27 cellular contexts compared by ENCODE assay signal in genomic region chr1:19814244-19814661, GRCh38. TPM values are rescaled to one million over a fixed set of nuclear protein-coding genes. Genes with fewer than 3 reads are reported as not detected.
DNase-seq lines count a peak whose midpoint lies in the region; ATAC-seq, FAIRE-seq and TF ChIP-seq lines count a peak whose summit lies in the region.
"Had no signal": no experiment of that assay in that cellular context is flagged by ENCODE, and none has a peak within 500 bp of the region (broad histone marks: within the 10 kb centered on the region; RNA-seq: fewer than 3 reads in every experiment).

No MANE protein-coding gene starts in this region.

- 20 to 68% (median 41%) methylated on average over 15 of the region's 15 CpGs for WGBS in small intestine, 3 donors

- H3K27ac ChIP-seq in SJCRH30 (no peak overlapping the region), small intestine (ENCODE audit: low read depth in 1 of 2, low read length in 1 of 2) (peak overlapping the region; percentile 92 to 93)
- H3K27ac ChIP-seq: parathyroid adenoma, testis, vagina had no signal

- H3K9me3 ChIP-seq in SJCRH30 (replicated peaks) (0 out of 2 replicates have a peak, but pooled peaks cover 4% of the 10 kb centered on the region), mucosa of descending colon (no peaks in the 10 kb centered on the region), small intestine (ENCODE audit: control insufficient read depth, low read depth) (no peaks in the 10 kb centered on the region)
- H3K9me3 ChIP-seq: testis, vagina had no signal

- FAIRE-seq in small intestine (lab: Jason Lieb, UNC) = no peak
- FAIRE-seq: G401.6 had no signal

- H3K27me3 ChIP-seq in SJCRH30 (no peaks in the 10 kb centered on the region), small intestine (ENCODE audit: control insufficient read depth in 2 of 2, insufficient read depth in 2 of 2, low read length in 2 of 2) (no peaks in the 10 kb centered on the region)
- H3K27me3 ChIP-seq: testis, vagina had no signal

- H3K36me3 ChIP-seq in SJCRH30 (no peaks in the 10 kb centered on the region), mucosa of descending colon (ENCODE audit: low read depth) (peaks cover 3% of the 10 kb centered on the region), small intestine (ENCODE audit: control insufficient read depth in 2 of 2, insufficient read depth in 2 of 2, low read length in 2 of 2) (no peaks in the 10 kb centered on the region)
- H3K36me3 ChIP-seq: vagina had no signal

- H3K4me1 ChIP-seq in SJCRH30 (peaks cover 37% of the 10 kb centered on the region), mucosa of descending colon (ENCODE audit: low read depth) (peaks cover 10% of the 10 kb centered on the region), small intestine (ENCODE audit: control insufficient read depth in 2 of 2, insufficient read depth in 1 of 2, low read depth in 1 of 2, low read length in 1 of 2) (peaks cover 0 to 2% of the 10 kb centered on the region in 2 donors)
- H3K4me1 ChIP-seq: parathyroid adenoma, vagina had no signal

- TF ChIP-seq CTCF in mucosa of descending colon (IDR thresholded peaks at IDR 0.05) (no peak), GM20000 (IDR thresholded peaks at IDR 0.05; ENCODE audit: extremely low read depth, missing control alignments) (no peak)

- DNase-seq in DMS53 (lab: John Stamatoyannopoulos, UW) (peak; percentile 72), DMS53 treated with DMSO at 0.1 percent for 48 hours (lab: John Stamatoyannopoulos, UW; ENCODE audit: unreplicated experiment) (no peak), SJCRH30 (peak; percentile 20 to 55), mucosa of descending colon (peak in 1 of 3 donors; percentile 49), small intestine (peak; percentile 40), GM20000 (ENCODE audit: low spot score) (no peak), AG20443 (ENCODE audit: low spot score) (no peak)
- no peak for DNase-seq in activated CD4-positive, alpha-beta T cell treated with anti-CD3 and anti-CD28 coated beads, Interleukin-2, amount 50 U/mL, for 1 hour
- DNase-seq: activated CD4-positive, alpha-beta T cell treated with anti-CD3 and anti-CD28 coated beads, Interleukin-2, amount 10 ng/mL, durations not matched to agents 24 days and 14 days; activated naive CD4-positive, alpha-beta T cell; activated T-cell treated with anti-CD3 and anti-CD28 coated beads, Interleukin-2, amount 50 U/mL, for 72 hours; CD4-positive, alpha-beta T cell; effector CD4-positive, alpha-beta T cell; H7; IMR-90; midbrain; NCI-H2227 treated with DMSO at 0.1 percent for 48 hours; nephron progenitor cell; stimulated activated naive CD4-positive, alpha-beta T cell treated with Interleukin-2 at 50 U/mL for 16 hours; testis had no signal

- intact Hi-C loops in mucosa of descending colon (cut with DNase I, micrococcal nuclease) = loop anchor here in 1 of 2 donors (10.0 kb wide), 1 partner anchor 51 kb away; no protein-coding TSS in a partner anchor

- H3K4me3 ChIP-seq in SJCRH30 = no peak overlapping the region; the same call in 1 of the 2 replicates
- peak overlapping the region; percentile 48 for H3K4me3 ChIP-seq in mucosa of descending colon
- H3K4me3 ChIP-seq in small intestine (ENCODE audit: low read depth in 1 of 2, low read length in 2 of 2) = peak overlapping the region; percentile 8 to 82
- H3K4me3 ChIP-seq: testis, vagina had no signal

- peak; percentile 2 for ATAC-seq in mucosa of descending colon
- ATAC-seq: activated T-cell treated with anti-CD3 and anti-CD28 coated beads, Interleukin-2, amount 50 U/mL, for 72 hours; sciatic nerve; SK-N-SH treated with all-trans-retinoic acid at 6 μM for 48 hours had no signal

RNA-seq across cellular contexts. Expression of gene RNF186, which starts 0.8 kb away (rescaled TPM):
- total RNA-seq in SJCRH30 (2014; rRNA removed; shearing (Covaris generic)) = 0.73 and 0.86 TPM in 2 replicates
- total RNA-seq in mucosa of descending colon = 10 to 100 TPM; 15.1 to 42.6 (median 41.0) TPM
- polyA plus RNA-seq in small intestine = 100 to 1,000 TPM in 2 of 3 donors, 10 to 100 TPM in 1; 47.0 to 257 (median 162) TPM
- total RNA-seq: activated CD4-positive, alpha-beta T cell treated with anti-CD3 and anti-CD28 coated beads, Interleukin-2, amount 10 ng/mL, durations not matched to agents 24 days and 14 days; activated T-cell treated with anti-CD3 and anti-CD28 coated beads, Interleukin-2, amount 50 U/mL, for 72 hours; CD4-positive, alpha-beta T cell; cerebellum; H7; IMR-90; sciatic nerve; T-helper 2 cell treated with Interferon-gamma antibody and Interleukin-4, amounts not matched to agents 100 ng/mL and 5 ng/mL, for 36 hours; vagina had no signal
- polyA plus RNA-seq: IMR-90 had no signal

RNA-seq across cellular contexts. Expression of gene TMCO4, which starts 14.5 kb away (rescaled TPM):
- total RNA-seq in SJCRH30 (2014; rRNA removed; shearing (Covaris generic)) = 17.7 and 18.0 TPM in 2 replicates
- total RNA-seq in mucosa of descending colon = 10 to 100 TPM; 27.9 to 42.8 (median 31.9) TPM
- 10 to 100 TPM; 28.6 to 59.0 (median 45.4) TPM for polyA plus RNA-seq in small intestine

Comparison
In these comparisons a context has a peak if more than half of its experiments do, and no peak if none do; other contexts are left out.
1. DNase-seq: peak in DMS53 (single experiment), SJCRH30 (2 of 2) and small intestine (single experiment); none in DMS53 treated with DMSO at 0.1 percent for 48 hours (single experiment), activated CD4-positive, alpha-beta T cell treated with anti-CD3 and anti-CD28 coated beads, Interleukin-2, amount 50 U/mL, for 1 hour (single experiment), GM20000 (single experiment) and AG20443 (single experiment).